In the genomic region with DNA sequence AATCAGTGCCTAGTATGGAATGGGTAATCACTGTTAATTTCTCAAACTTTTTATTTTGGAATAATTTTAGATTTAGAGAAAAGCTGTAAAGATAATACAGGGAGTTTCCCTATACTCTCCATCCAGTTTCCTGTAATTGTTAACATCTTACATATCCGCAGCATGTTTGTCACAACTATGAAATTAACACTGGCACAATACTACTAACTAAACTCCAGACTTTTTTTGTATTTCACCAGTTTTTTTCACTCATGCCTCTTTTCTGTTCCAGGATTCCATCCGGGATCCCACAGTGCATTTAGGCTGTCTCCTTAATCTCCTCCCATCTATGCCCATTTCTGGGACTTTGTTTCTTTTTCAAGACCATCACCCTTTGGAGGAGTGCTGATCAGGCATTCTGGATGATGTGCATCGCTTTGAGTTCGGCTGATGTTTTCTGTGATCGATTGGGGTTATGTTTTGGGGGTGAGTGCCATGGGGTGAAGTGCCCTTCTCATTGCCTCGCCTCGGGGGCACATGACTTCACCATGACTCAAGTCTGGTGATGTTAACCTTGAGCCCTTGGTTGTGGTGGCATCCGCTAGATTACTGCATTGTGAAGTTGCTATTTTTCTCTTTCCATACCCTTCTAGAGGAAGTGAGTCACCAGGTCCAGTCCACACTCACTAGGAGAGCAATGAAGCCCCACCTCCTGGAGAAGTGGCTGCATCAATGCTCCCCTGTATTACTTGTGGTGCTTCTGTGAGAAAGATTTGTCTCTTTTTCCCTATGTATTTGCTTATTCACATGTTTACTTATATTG, we compare ENCODE assay signal across 10 cellular contexts. TPM values are rescaled to one million over a fixed set of nuclear protein-coding genes. Genes with fewer than 3 reads are reported as not detected.
DNase-seq lines count a peak whose midpoint lies in the region; ATAC-seq and TF ChIP-seq lines count a peak whose summit lies in the region.
"Had no signal": no experiment of that assay in that cellular context is flagged by ENCODE, and none has a peak within 500 bp of the region (broad histone marks: within the 10 kb centered on the region; RNA-seq: fewer than 3 reads in every experiment).

No MANE protein-coding gene starts in this region.

- POLR2A ChIA-PET in Panc1 (lab: Charles Lee): no interaction called here

- H3K9me3 ChIP-seq in Panc1 (ENCODE audit: control insufficient read depth, insufficient read depth, low read depth, low read length): no peaks in the 10 kb centered on the region
- H3K9me3 ChIP-seq: ascending aorta had no signal

- in situ Hi-C loops in Panc1 (cut with HindIII; ENCODE audit: low pct_unique_long_range_greater_than_20kb, low sequenced_read_pairs) (no loop called here), astrocyte of the cerebellum (cut with HindIII; ENCODE audit: low sequenced_read_pairs) (no loop called here)

- H3K27me3 ChIP-seq in Panc1 (ENCODE audit: control insufficient read depth, insufficient read depth, low read length): no peaks in the 10 kb centered on the region
- H3K27me3 ChIP-seq: ascending aorta had no signal

- H3K4me3 ChIP-seq in Panc1 (ENCODE audit: low read depth in 2 of 2, low read length in 2 of 2) (0 out of 4 replicates have a peak overlapping the region, but pooled peaks of 1 of the 2 experiments have one; percentile 23), astrocyte of the cerebellum (ENCODE audit: low read depth, low read length) (no peak overlapping the region)
- H3K4me3 ChIP-seq: ascending aorta had no signal

- H3K4me1 ChIP-seq in Panc1 (ENCODE audit: control insufficient read depth, insufficient read depth, low read length): no peaks in the 10 kb centered on the region
- H3K4me1 ChIP-seq: ascending aorta had no signal

- CTCF ChIA-PET in Panc1 (lab: Charles Lee): no interaction called here

- no peaks in the 10 kb centered on the region for H3K36me3 ChIP-seq in Panc1 (ENCODE audit: control insufficient read depth, insufficient read depth, low read length)
- H3K36me3 ChIP-seq: ascending aorta had no signal

- intact Hi-C loops in Panc1 (cut with micrococcal nuclease; ENCODE audit: unreplicated experiment): no loop called here

- H3K27ac ChIP-seq in Panc1 (ENCODE audit: low read length): no peak overlapping the region
- H3K27ac ChIP-seq: ascending aorta had no signal

- no TSS peak for BruUV-seq in Panc1 (replicated peaks; lab: Mats Ljungman, UMichigan)

- ATAC-seq in Panc1: peak; percentile 91
- ATAC-seq in HG03442 (IDR thresholded peaks at IDR 0.05; ENCODE audit: unreplicated experiment): no peak

- DNase-seq in EH (ENCODE audit: low read depth) (peak; percentile 92), Panc1 (ENCODE audit: low read depth, low spot score) (peak; percentile 98), astrocyte of the cerebellum (ENCODE audit: low read depth) (peak; percentile 64), non-pigmented ciliary epithelial cell (ENCODE audit: low read depth) (peak; percentile 72), iPS-NIHi7 (ENCODE audit: extremely low spot score) (no peak), mesenteric fat pad (ENCODE audit: low spot score) (no peak), NCI-H748 (lab: John Stamatoyannopoulos, UW; ENCODE audit: unreplicated experiment) (no peak)
- DNase-seq: NCI-H1048 had no signal

- TF ChIP-seq CTCF in Panc1 (IDR thresholded peaks at IDR 0.05): no peak
- peak; percentile 28 for TF ChIP-seq CTCF in astrocyte of the cerebellum (IDR thresholded peaks at IDR 0.05; ENCODE audit: low read depth, low read length, missing control alignments)

RNA-seq across cellular contexts. Expression of gene GRB10, which starts 43.9 kb away (rescaled TPM):
- total RNA-seq in Panc1 (2021; ENCODE audit: unreplicated experiment) (38.3 TPM), mesenteric fat pad (95.7 TPM)
- polyA plus RNA-seq in Panc1 (2012; ENCODE audit: insufficient read length): 27.7 TPM

Comparison
In these comparisons a context has a peak if more than half of its experiments do, and no peak if none do; other contexts are left out.
1. DNase-seq: peak in EH (single experiment), Panc1 (single experiment), astrocyte of the cerebellum (single experiment) and non-pigmented ciliary epithelial cell (single experiment); none in iPS-NIHi7 (single experiment), mesenteric fat pad (single experiment) and NCI-H748 (single experiment).